In genomic region chr21:46057111-46057709, GRCh38 we compare ENCODE assay signal across 11 cellular contexts. TPM values are rescaled to one million over a fixed set of nuclear protein-coding genes. Genes with fewer than 3 reads are reported as not detected.
A peak's percentile ranks its signal among the peaks of the same experiment; 100 is the strongest.
DNase-seq lines count a peak whose midpoint lies in the region; ATAC-seq and TF ChIP-seq lines count a peak whose summit lies in the region.
"Had no signal": no experiment of that assay in that cellular context is flagged by ENCODE, and none has a peak within 500 bp of the region (broad histone marks: within the 10 kb centered on the region; RNA-seq: fewer than 3 reads in every experiment).

No MANE protein-coding gene starts in this region.

- peaks cover 45% of the 10 kb centered on the region for H3K4me1 ChIP-seq in BLaER1
- peaks cover 0 to 44% (median 20%) of the 10 kb centered on the region in 12 donors for H3K4me1 ChIP-seq in heart left ventricle
- H3K4me1 ChIP-seq in sigmoid colon, result peaks cover 0 to 62% (median 50%) of the 10 kb centered on the region in 4 donors

- H3K27me3 ChIP-seq in BLaER1 (peaks cover 36% of the 10 kb centered on the region), WERI-Rb-1 (ENCODE audit: insufficient read depth, low read depth, severe bottlenecking) (no peaks in the 10 kb centered on the region), heart left ventricle (peaks cover 0 to 6% (median 0%) of the 10 kb centered on the region in 9 donors), sigmoid colon (no peaks in the 10 kb centered on the region)

- H3K36me3 ChIP-seq in BLaER1 (no peaks in the 10 kb centered on the region), WERI-Rb-1 (no peaks in the 10 kb centered on the region), heart left ventricle (no peaks in the 10 kb centered on the region), sigmoid colon (no peaks in the 10 kb centered on the region)
- H3K36me3 ChIP-seq: neutrophil had no signal

- ATAC-seq in heart left ventricle (no peak), GM19455 (IDR thresholded peaks at IDR 0.05; ENCODE audit: unreplicated experiment) (no peak)

- intact Hi-C loops in heart left ventricle (cut with DNase I) (loop anchor here in 1 of 10 donors (5.0 kb wide), 1 partner anchor 75 kb away; the partner anchor contains the start of gene COL6A1), sigmoid colon (cut with DNase I) (loop anchor here (2.0 kb wide), 2 partner anchors 28 to 72 kb away; no protein-coding TSS in a partner anchor)

- peak overlapping the region; percentile 56 for H3K4me3 ChIP-seq in BLaER1
- H3K4me3 ChIP-seq in WERI-Rb-1 (ENCODE audit: low read depth, low read length), result no peak overlapping the region
- H3K4me3 ChIP-seq in heart left ventricle, result no peak overlapping the region
- H3K4me3 ChIP-seq in sigmoid colon, result no peak overlapping the region

- peak overlapping the region; percentile 41; the same call in 1 of the 2 replicates for H3K9ac ChIP-seq in BLaER1

- DNase-seq in WERI-Rb-1, result peak; percentile 4
- no peak for DNase-seq in heart left ventricle
- peak; percentile 64 for DNase-seq in sigmoid colon
- no peak for DNase-seq in NCI-H2171 treated with DMSO at 0.1 percent for 48 hours (lab: John Stamatoyannopoulos, UW)
- DNase-seq in dermis blood vessel endothelial cell, result no peak
- no peak for DNase-seq in occipital lobe (lab: John Stamatoyannopoulos, UW)
- DNase-seq: activated CD4-positive, CD25-positive, alpha-beta regulatory T cell; NCI-H446 treated with DMSO at 0.1 percent for 48 hours had no signal

- H3K27ac ChIP-seq in BLaER1 (no peak overlapping the region), WERI-Rb-1 (no peak overlapping the region), heart left ventricle (peak overlapping the region; percentile 39 to 92 (median 80)), sigmoid colon (peak overlapping the region; percentile 90 to 97 (median 94))
- H3K27ac ChIP-seq: neutrophil had no signal

- peak overlapping the region; percentile 100 for H3K4me2 ChIP-seq in BLaER1

- TF ChIP-seq EP300 in sigmoid colon (IDR thresholded peaks at IDR 0.05), result no peak

- H4K20me1 ChIP-seq in BLaER1, result peaks cover 28% of the 10 kb centered on the region

- TF ChIP-seq POLR2A in heart left ventricle (IDR thresholded peaks at IDR 0.05) (no peak), sigmoid colon (IDR thresholded peaks at IDR 0.05) (no peak)

- H3K9me3 ChIP-seq in BLaER1, result peaks cover 14% of the 10 kb centered on the region
- H3K9me3 ChIP-seq in WERI-Rb-1 (ENCODE audit: severe bottlenecking), result peaks cover 28% of the 10 kb centered on the region
- H3K9me3 ChIP-seq in heart left ventricle, result peaks cover 0 to 11% (median 2%) of the 10 kb centered on the region in 12 donors
- no peaks in the 10 kb centered on the region for H3K9me3 ChIP-seq in sigmoid colon
- H3K9me3 ChIP-seq: neutrophil had no signal

- TF ChIP-seq CTCF in WERI-Rb-1 (IDR thresholded peaks at IDR 0.05; ENCODE audit: low read depth, low read length) (no peak), heart left ventricle (IDR thresholded peaks at IDR 0.05) (no peak), sigmoid colon (IDR thresholded peaks at IDR 0.05) (no peak)

- WGBS in heart left ventricle, 4 donors, result 73 to 83% (median 75%) methylated on average over 17 to 27 of the region's 27 CpGs
- 39 to 71% methylated on average over 27 of the region's 27 CpGs for WGBS in sigmoid colon, 2 donors

RNA-seq across cellular contexts. Expression of gene COL6A2, which starts 40.7 kb away (rescaled TPM):
- total RNA-seq in heart left ventricle (100 to 1,000 TPM; 118 to 484 (median 158) TPM), sigmoid colon (1,000 to 10,000 TPM in 2 of 4 donors, 100 to 1,000 TPM in 2; 570 to 1,745 (median 1,082) TPM), dermis blood vessel endothelial cell (17.5 and 24.0 TPM in 2 replicates), occipital lobe (37.1 TPM)
- polyA plus RNA-seq in heart left ventricle (100 to 1,000 TPM; 143 to 221 TPM), sigmoid colon (100 to 1,000 TPM in 1 of 3 donors, 10 to 100 TPM in 2; 14.3 to 233 (median 37.8) TPM)

Comparison
In these comparisons a context has a peak if more than half of its experiments do, and no peak if none do; other contexts are left out.
1. H3K27ac ChIP-seq: peak in heart left ventricle (12 of 12) and sigmoid colon (4 of 4); none in BLaER1 (single experiment) and WERI-Rb-1 (single experiment).
2. DNase-seq: peak in WERI-Rb-1 (single experiment) and sigmoid colon (single experiment); none in heart left ventricle (0 of 5), NCI-H2171 treated with DMSO at 0.1 percent for 48 hours (single experiment), dermis blood vessel endothelial cell (single experiment) and occipital lobe (single experiment).